23 cellular contexts compared by ENCODE assay signal in genomic region chr2:36266536-36267121, GRCh38.
"Had no signal": no experiment of that assay in that cellular context is flagged by ENCODE, and none has a peak within 500 bp of the region (broad histone marks: within the 10 kb centered on the region; RNA-seq: fewer than 3 reads in every experiment).

No MANE protein-coding gene starts in this region.

- H3K27ac Mint-ChIP-seq: activated naive CD4-positive, alpha-beta T cell treated with anti-CD3 and anti-CD28 coated beads, Interleukin-2, amount 10 ng/mL, durations not matched to agents 7 days and 5 days; naive thymus-derived CD8-positive, alpha-beta T cell had no signal

- H3K4me1 ChIP-seq: foreskin keratinocyte, left lung, pancreas, psoas muscle, right atrium auricular region, upper lobe of right lung had no signal

- H3K27me3 ChIP-seq: cardiac muscle cell, foreskin keratinocyte, left lung, pancreas, right atrium auricular region, thyroid gland, upper lobe of right lung had no signal

- H3K27me3 Mint-ChIP-seq: naive thymus-derived CD8-positive, alpha-beta T cell had no signal

- ATAC-seq: foreskin keratinocyte; left lung; naive thymus-derived CD8-positive, alpha-beta T cell; pancreas; psoas muscle; stimulated activated naive CD8-positive, alpha-beta T cell treated with anti-CD3 and anti-CD28 coated beads, Interleukin-15, Interleukin-2, amounts not matched to agents 100 U/mL and 50 U/mL, for 24 hours; upper lobe of right lung had no signal

- DNase-seq: activated CD4-positive, alpha-beta T cell treated with anti-CD3 and anti-CD28 coated beads, Interleukin-2, amount 50 U/mL, for 48 hours; activated CD8-positive, alpha-beta memory T cell treated with anti-CD3 and anti-CD28 coated beads, Interleukin-2, amount 50 U/mL, for 48 hours; activated effector memory CD4-positive, alpha-beta T cell treated with anti-CD3 and anti-CD28 coated beads, Interleukin-2, amount 50 U/mL, for 16 hours; activated naive CD4-positive, alpha-beta T cell treated with anti-CD3 and anti-CD28 coated beads, Interleukin-2, amount 10 ng/mL, durations not matched to agents 7 days and 5 days; activated T-cell treated with anti-CD3 and anti-CD28 coated beads, Interleukin-2, amount 50 U/mL, for 48 hours; amygdala; effector CD4-positive, alpha-beta T cell; erythroblast; foreskin keratinocyte; immature natural killer cell; kidney glomerular epithelial cell; left lung; naive thymus-derived CD8-positive, alpha-beta T cell; pancreas; psoas muscle; stimulated activated CD4-positive, alpha-beta T cell treated with anti-CD3 and anti-CD28 coated beads, Interleukin-4, amount 100 ng/mL, for 24 hours; stimulated activated naive CD8-positive, alpha-beta T cell treated with anti-CD3 and anti-CD28 coated beads, Interleukin-15, Interleukin-2, amounts not matched to agents 100 U/mL and 50 U/mL, for 24 hours; T-helper 9 cell; thyroid gland; upper lobe of right lung had no signal

- H3K4me3 Mint-ChIP-seq: activated naive CD4-positive, alpha-beta T cell treated with anti-CD3 and anti-CD28 coated beads, Interleukin-2, amount 10 ng/mL, durations not matched to agents 7 days and 5 days; immature natural killer cell; naive thymus-derived CD8-positive, alpha-beta T cell had no signal

- H3K9me3 ChIP-seq: pancreas, psoas muscle, thyroid gland, upper lobe of right lung had no signal

- H3K36me3 ChIP-seq: cardiac muscle cell, left lung, pancreas, right atrium auricular region, thyroid gland, upper lobe of right lung had no signal

- H3K4me3 ChIP-seq: cardiac muscle cell, left lung, lung, pancreas, psoas muscle, right atrium auricular region, thyroid gland, upper lobe of right lung had no signal

- H3K27ac ChIP-seq: cardiac muscle cell, foreskin keratinocyte, left lung, pancreas, psoas muscle, right atrium auricular region, thyroid gland, upper lobe of right lung had no signal
